In the genomic region with DNA sequence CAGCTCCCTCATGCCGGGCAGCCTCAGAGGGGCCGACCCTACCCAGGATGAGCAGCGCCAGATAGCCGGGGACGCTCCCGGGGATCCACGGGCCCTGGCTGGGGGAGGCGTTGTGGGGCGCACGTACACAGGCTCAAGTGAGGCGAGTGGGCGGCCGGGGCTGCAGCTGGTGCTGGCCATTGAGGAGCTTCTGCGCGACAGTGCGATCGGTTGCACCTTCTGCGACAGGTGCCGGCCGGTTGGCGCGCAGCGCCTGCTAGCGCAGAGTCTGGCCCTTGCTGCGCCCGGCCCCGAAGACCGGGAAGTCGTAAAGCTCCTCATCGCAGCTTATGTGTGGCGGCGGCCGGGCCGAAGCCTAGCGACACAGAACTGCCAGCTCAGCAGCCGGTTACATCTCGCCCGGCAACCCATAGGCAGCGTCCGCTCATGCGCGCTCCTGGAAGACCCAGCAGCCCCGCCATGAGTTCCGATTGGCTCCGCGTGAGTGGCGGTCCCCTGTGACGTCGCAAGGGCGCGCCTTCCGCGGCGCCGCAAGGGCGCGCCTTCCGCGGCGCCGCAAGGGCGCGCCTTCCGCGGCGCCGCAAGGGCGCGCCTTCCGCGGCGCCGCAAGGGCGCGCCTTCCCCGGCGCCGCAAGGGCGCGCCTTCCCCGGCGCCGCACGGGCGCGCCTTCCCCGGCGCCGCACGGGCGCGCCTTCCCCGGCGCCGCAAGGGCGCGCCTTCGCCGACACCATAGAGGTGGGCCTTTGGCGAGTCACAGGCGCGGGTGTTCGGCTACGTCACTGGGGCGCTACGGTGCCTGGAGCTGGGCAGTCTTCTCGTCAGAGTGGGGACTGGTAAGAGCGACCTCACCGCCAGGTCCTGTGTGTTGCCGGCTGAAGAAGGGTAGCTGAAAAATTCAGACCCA, we compare ENCODE assay signal across 8 cellular contexts.
A peak's percentile ranks its signal among the peaks of the same experiment; 100 is the strongest.
DNase-seq lines count a peak whose midpoint lies in the region; ATAC-seq and TF ChIP-seq lines count a peak whose summit lies in the region.
"Not testable (repeated sequence)": the region's sequence is repeated elsewhere in the genome, so short reads cannot be mapped to it uniquely, and the experiment has no call there.

No MANE protein-coding gene starts in this region.

- peak; percentile 68 to 79 for DNase-seq in AML-193 (lab: John Stamatoyannopoulos, UW)
- DNase-seq in NCI-H2227 treated with DMSO at 0.1 percent for 48 hours (lab: John Stamatoyannopoulos, UW) = peak; percentile 69
- peak; percentile 81 for DNase-seq in activated B cell treated with CpG ODN at 0.5 μM for 24 hours
- peak; percentile 93 for DNase-seq in breast epithelium (ENCODE audit: low spot score in 2 of 2)
- DNase-seq in kidney epithelial cell (ENCODE audit: low read depth) = peak; percentile 78
- DNase-seq in stimulated activated CD4-positive, alpha-beta T cell treated with anti-CD3 and anti-CD28 coated beads, Interleukin-15, amount 100 ng/mL, for 24 hours = peak; percentile 93

- not testable (repeated sequence) for H3K9me3 ChIP-seq in breast epithelium

- peak overlapping the region; percentile 87 for H3K4me3 Mint-ChIP-seq in activated B cell treated with CpG ODN at 0.5 μM for 24 hours

- intact Hi-C loops in activated B cell treated with CpG ODN at 0.5 μM for 24 hours (cut with micrococcal nuclease) = loop anchor here (1.0 kb wide), 4 partner anchors 308 to 545 kb away; a partner anchor contains a TSS
- intact Hi-C loops in breast epithelium (cut with DNase I; ENCODE audit: low total_unique reads) = not testable (repeated sequence)

- CTCF ChIA-PET in activated B cell treated with CpG ODN at 0.5 μM for 24 hours (lab: Charles Lee) = not testable (repeated sequence)

- H3K4me3 ChIP-seq in breast epithelium = peak overlapping the region; percentile 57 to 73 (median 70)
- H3K4me3 ChIP-seq in kidney epithelial cell (ENCODE audit: low read depth, low read length) = peak overlapping the region; percentile 85

- not testable (repeated sequence) for H3K9me3 Mint-ChIP-seq in activated B cell treated with CpG ODN at 0.5 μM for 24 hours

- not testable (repeated sequence) for TF ChIP-seq CTCF in activated B cell treated with CpG ODN at 0.5 μM for 24 hours (IDR thresholded peaks at IDR 0.05); breast epithelium (IDR thresholded peaks at IDR 0.05); kidney epithelial cell (IDR thresholded peaks at IDR 0.05; ENCODE audit: insufficient read depth, low read length, poor library complexity, severe bottlenecking)

- not testable (repeated sequence) for H3K36me3 Mint-ChIP-seq in activated B cell treated with CpG ODN at 0.5 μM for 24 hours (ENCODE audit: low read depth)

- not testable (repeated sequence) for H3K4me1 Mint-ChIP-seq in activated B cell treated with CpG ODN at 0.5 μM for 24 hours

- not testable (repeated sequence) for H3K4me1 ChIP-seq in breast epithelium

- H3K27me3 Mint-ChIP-seq in activated B cell treated with CpG ODN at 0.5 μM for 24 hours = not testable (repeated sequence)

- peak overlapping the region; percentile 97 for H3K27ac Mint-ChIP-seq in activated B cell treated with CpG ODN at 0.5 μM for 24 hours

- peak; percentile 96 for ATAC-seq in GM19025 (IDR thresholded peaks at IDR 0.05; ENCODE audit: low read depth, unreplicated experiment)
- ATAC-seq in HG03139 (IDR thresholded peaks at IDR 0.05; ENCODE audit: unreplicated experiment) = peak; percentile 99
- peak; percentile 94 for ATAC-seq in activated B cell treated with CpG ODN at 0.5 μM for 24 hours (ENCODE audit: low read depth)

- H3K27me3 ChIP-seq in breast epithelium; kidney epithelial cell (ENCODE audit: control insufficient read depth, insufficient read depth, low read length): not testable (repeated sequence)

- not testable (repeated sequence) for TF ChIP-seq POLR2A in breast epithelium (IDR thresholded peaks at IDR 0.05)

- peak overlapping the region; percentile 88 to 93 for H3K27ac ChIP-seq in breast epithelium

- POLR2A ChIA-PET in activated B cell treated with CpG ODN at 0.5 μM for 24 hours (lab: Charles Lee) = interaction anchor here (0.6 to 2.3 kb wide), 3 partner anchors 392 to 546 kb away, joined by 3 to 17 read pairs (median 10); a partner anchor contains a TSS

- not testable (repeated sequence) for H3K36me3 ChIP-seq in breast epithelium; kidney epithelial cell (ENCODE audit: control insufficient read depth, insufficient read depth, low read length)

Comparison
In these comparisons a context has a peak if more than half of its experiments do, and no peak if none do; other contexts are left out.
1. Peak in every context shown above with its lines: DNase-seq, ATAC-seq, H3K4me3 ChIP-seq and H3K27ac ChIP-seq.